8 cellular contexts compared by ENCODE assay signal in genomic region chr17:27354051-27354490, GRCh38.
DNase-seq lines count a peak whose midpoint lies in the region; ATAC-seq and TF ChIP-seq lines count a peak whose summit lies in the region.

No MANE protein-coding gene starts in this region.

- H3K4me3 Mint-ChIP-seq in CD14-positive monocyte (peak overlapping the region; percentile 74 to 87), chondrocyte (ENCODE audit: unreplicated experiment) (peak overlapping the region; percentile 73)
- H3K4me3 Mint-ChIP-seq in naive thymus-derived CD4-positive, alpha-beta T cell, result peak overlapping the region; percentile 30 to 93 (median 78)

- DNase-seq in CD14-positive monocyte (ENCODE audit: low spot score) (no peak), chondrocyte (ENCODE audit: low spot score) (no peak), NCI-H2107 treated with DMSO at 0.1 percent for 48 hours (lab: John Stamatoyannopoulos, UW; ENCODE audit: unreplicated experiment) (no peak), NCI-H2107 (lab: John Stamatoyannopoulos, UW) (no peak)
- no peak for DNase-seq in naive thymus-derived CD4-positive, alpha-beta T cell
- no peak for DNase-seq in activated CD4-positive, CD25-positive, alpha-beta regulatory T cell treated with anti-CD3 and anti-CD28 coated beads, Interleukin-2, amount 50 U/mL, for 72 hours

- no peaks in the 10 kb centered on the region for H3K27me3 ChIP-seq in HUES64 (ENCODE audit: insufficient read depth, low read length)
- no peaks in the 10 kb centered on the region for H3K27me3 ChIP-seq in naive thymus-derived CD4-positive, alpha-beta T cell (ENCODE audit: control insufficient read depth in 2 of 2, insufficient read depth in 2 of 2, low read length in 2 of 2)

- CTCF ChIA-PET in naive thymus-derived CD4-positive, alpha-beta T cell (lab: Charles Lee), result interaction anchor here (0.6 to 3.1 kb wide), 6 partner anchors 10 to 540 kb away, joined by 3 to 18 read pairs (median 3); no protein-coding TSS in a partner anchor

- H3K9me3 Mint-ChIP-seq in CD14-positive monocyte (peaks cover 0 to 2% (median 0%) of the 10 kb centered on the region in 7 donors), chondrocyte (ENCODE audit: low read depth) (no peaks in the 10 kb centered on the region)
- H3K9me3 Mint-ChIP-seq in naive thymus-derived CD4-positive, alpha-beta T cell, result no peaks in the 10 kb centered on the region

- H3K4me1 Mint-ChIP-seq in CD14-positive monocyte, result peaks cover 27% of the 10 kb centered on the region
- H3K4me1 Mint-ChIP-seq in chondrocyte (ENCODE audit: low read depth), result peaks cover 32% of the 10 kb centered on the region
- peaks cover 12 to 28% (median 20%) of the 10 kb centered on the region in 7 donors for H3K4me1 Mint-ChIP-seq in naive thymus-derived CD4-positive, alpha-beta T cell

- no peak for ATAC-seq in naive thymus-derived CD4-positive, alpha-beta T cell
- ATAC-seq in GM19324 (IDR thresholded peaks at IDR 0.05; ENCODE audit: low FRiP score, unreplicated experiment), result no peak

- H3K4me3 ChIP-seq in HUES64 (ENCODE audit: low read length), result peak overlapping the region; percentile 74
- peak overlapping the region; percentile 85 for H3K4me3 ChIP-seq in naive thymus-derived CD4-positive, alpha-beta T cell (ENCODE audit: low read length)

- H3K36me3 Mint-ChIP-seq in CD14-positive monocyte (no peaks in the 10 kb centered on the region), chondrocyte (ENCODE audit: low read depth) (no peaks in the 10 kb centered on the region)
- peaks cover 0 to 1% (median 0%) of the 10 kb centered on the region in 5 donors for H3K36me3 Mint-ChIP-seq in naive thymus-derived CD4-positive, alpha-beta T cell

- no peaks in the 10 kb centered on the region for H3K36me3 ChIP-seq in HUES64 (ENCODE audit: insufficient read depth, low read length)
- H3K36me3 ChIP-seq in naive thymus-derived CD4-positive, alpha-beta T cell (ENCODE audit: control insufficient read depth in 2 of 3, insufficient read depth in 3 of 3, low read length in 3 of 3), result no peaks in the 10 kb centered on the region

- intact Hi-C loops in CD14-positive monocyte (cut with micrococcal nuclease), result loop anchor here (2.0 to 5.0 kb wide), 2 partner anchors 77 to 117 kb away; no protein-coding TSS in a partner anchor
- intact Hi-C loops in naive thymus-derived CD4-positive, alpha-beta T cell (cut with micrococcal nuclease), result loop anchor here (1.0 to 5.0 kb wide), 4 partner anchors 22 to 118 kb away; partner anchors contain the start of gene WSB1 (in 1 of the 2)

- H3K27me3 Mint-ChIP-seq in CD14-positive monocyte (ENCODE audit: low read depth in 3 of 3) (peaks cover 0 to 2% (median 2%) of the 10 kb centered on the region in 3 donors), chondrocyte (ENCODE audit: low read depth) (no peaks in the 10 kb centered on the region)
- H3K27me3 Mint-ChIP-seq in naive thymus-derived CD4-positive, alpha-beta T cell, result no peaks in the 10 kb centered on the region

- no peaks in the 10 kb centered on the region for H3K9me3 ChIP-seq in HUES64 (ENCODE audit: insufficient read depth, low read depth, low read length)
- H3K9me3 ChIP-seq in naive thymus-derived CD4-positive, alpha-beta T cell (ENCODE audit: control insufficient read depth in 2 of 3, low read length in 3 of 3), result no peaks in the 10 kb centered on the region

- peak overlapping the region; percentile 46; the same call in 1 of the 2 replicates for H3K9ac ChIP-seq in HUES64 (ENCODE audit: low read depth, low read length)

- no peak overlapping the region for H3K27ac ChIP-seq in HUES64 (ENCODE audit: low read depth, low read length)
- peak overlapping the region; percentile 83 for H3K27ac ChIP-seq in naive thymus-derived CD4-positive, alpha-beta T cell (ENCODE audit: low read depth, low read length)

- POLR2A ChIA-PET in naive thymus-derived CD4-positive, alpha-beta T cell (lab: Charles Lee), result interaction anchor here (3.6 kb wide), 1 partner anchor 60 kb away, joined by 23 read pairs; the partner anchor contains the start of gene WSB1

- H3K4me1 ChIP-seq in HUES64 (ENCODE audit: insufficient read depth, low read length), result peaks cover 5% of the 10 kb centered on the region; the same call in 1 of the 2 replicates
- peaks cover 0 to 10% of the 10 kb centered on the region in 2 donors for H3K4me1 ChIP-seq in naive thymus-derived CD4-positive, alpha-beta T cell (ENCODE audit: control insufficient read depth in 2 of 2, insufficient read depth in 2 of 2, low read length in 2 of 2)

- H3K27ac Mint-ChIP-seq in CD14-positive monocyte, result peak overlapping the region; percentile 59 to 91 (median 82)
- peak overlapping the region; percentile 74 for H3K27ac Mint-ChIP-seq in chondrocyte (ENCODE audit: unreplicated experiment)
- H3K27ac Mint-ChIP-seq in naive thymus-derived CD4-positive, alpha-beta T cell, result peak overlapping the region; percentile 46 to 88 (median 62)

- TF ChIP-seq CTCF in CD14-positive monocyte (IDR thresholded peaks at IDR 0.05), result peak; percentile 59
- peak; percentile 49 for TF ChIP-seq CTCF in chondrocyte (IDR thresholded peaks at IDR 0.05)

- 37% methylated on average over 19 of the region's 19 CpGs for WGBS in HUES64
